1 cellular context compared by ENCODE assay signal in genomic region chr9:94166237-94167054, GRCh38.
TF ChIP-seq lines count a peak whose summit lies in the region.

No MANE protein-coding gene starts in this region.

TF ChIP-seq in HepG2, 621 proteins besides CTCF, POLR2A, EP300 and RAD21 (continued from another document):
- TF ChIP-seq TSC22D2 (CRISPR knock-in tag; IDR thresholded peaks at IDR 0.05; ENCODE audit: borderline replicate concordance): no peak
- TF ChIP-seq HOMEZ (CRISPR knock-in tag; IDR thresholded peaks at IDR 0.05; ENCODE audit: low read depth): no peak
- peak; percentile 79; the same call in 1 of the 2 replicates for TF ChIP-seq YEATS2 (CRISPR knock-in tag; IDR thresholded peaks at IDR 0.05; ENCODE audit: borderline replicate concordance)
- peak; percentile 57; the same call in 1 of the 2 replicates for TF ChIP-seq TFAP4 (IDR thresholded peaks at IDR 0.05; ENCODE audit: borderline replicate concordance, low read depth)
- TF ChIP-seq ZNF781 (CRISPR knock-in tag; IDR thresholded peaks at IDR 0.05; ENCODE audit: borderline replicate concordance, not compliant biosample characterization): no peak
- no peak for TF ChIP-seq ZSCAN9 (CRISPR knock-in tag; IDR thresholded peaks at IDR 0.05; ENCODE audit: borderline replicate concordance)
- no peak for TF ChIP-seq SETDB1 (CRISPR knock-in tag; IDR thresholded peaks at IDR 0.05; ENCODE audit: borderline replicate concordance)
- no peak for TF ChIP-seq ZNF382 (CRISPR knock-in tag; IDR thresholded peaks at IDR 0.05; ENCODE audit: borderline replicate concordance)
- no peak for TF ChIP-seq TCF7 (IDR thresholded peaks at IDR 0.05; ENCODE audit: low read depth)
- TF ChIP-seq ATF4 (CRISPR knock-in tag; IDR thresholded peaks at IDR 0.05): no peak
- no peak for TF ChIP-seq TCF7L2 (IDR thresholded peaks at IDR 0.05; ENCODE audit: low read depth, low read length)
- TF ChIP-seq FIP1L1 (IDR thresholded peaks at IDR 0.05; ENCODE audit: borderline replicate concordance, insufficient read depth, low read depth, low read length): no peak
- no peak for TF ChIP-seq NFE2L1 (CRISPR knock-in tag; IDR thresholded peaks at IDR 0.05; ENCODE audit: borderline replicate concordance)
- no peak for TF ChIP-seq ZNF576 (CRISPR knock-in tag; IDR thresholded peaks at IDR 0.05)
- no peak for TF ChIP-seq HIC2 (CRISPR knock-in tag; IDR thresholded peaks at IDR 0.05; ENCODE audit: low read depth)
- TF ChIP-seq ZNF136 (CRISPR knock-in tag; IDR thresholded peaks at IDR 0.05; ENCODE audit: low read depth): no peak
- TF ChIP-seq PRPF4 (IDR thresholded peaks at IDR 0.05; ENCODE audit: low read depth, low read length, poor library complexity, severe bottlenecking): peak; percentile 90
- TF ChIP-seq SIX1 (CRISPR knock-in tag; IDR thresholded peaks at IDR 0.05; ENCODE audit: borderline replicate concordance): no peak
- no peak for TF ChIP-seq ZNF17 (CRISPR knock-in tag; IDR thresholded peaks at IDR 0.05)
- no peak for TF ChIP-seq ZBTB1 (CRISPR knock-in tag; IDR thresholded peaks at IDR 0.05; ENCODE audit: borderline replicate concordance)
- TF ChIP-seq GTF3A (CRISPR knock-in tag; conservative IDR thresholded peaks at IDR 0.05): no peak
- no peak for TF ChIP-seq IKZF4 (CRISPR knock-in tag; IDR thresholded peaks at IDR 0.05; ENCODE audit: borderline replicate concordance, low read depth, not compliant biosample characterization)
- no peak for TF ChIP-seq NCOA1 (CRISPR knock-in tag; IDR thresholded peaks at IDR 0.05)
